ENCODE assay signal across 1 cellular context in genomic region chr9:131977074-131977838, GRCh38.
TF ChIP-seq lines count a peak whose summit lies in the region.

No MANE protein-coding gene starts in this region.

TF ChIP-seq in GM23338, 12 proteins besides CTCF, POLR2A, EP300 and RAD21 (continued from another document):
- TF ChIP-seq ZNF462 (CRISPR knock-in tag; IDR thresholded peaks at IDR 0.05) (no peak), REST (IDR thresholded peaks at IDR 0.05; ENCODE audit: unreplicated experiment) (no peak), NANOG (IDR thresholded peaks at IDR 0.05; ENCODE audit: borderline replicate concordance) (no peak), POLR2AphosphoS5 (IDR thresholded peaks at IDR 0.05; ENCODE audit: low read depth) (no peak), EZH2 (IDR thresholded peaks at IDR 0.05; ENCODE audit: low read depth, unreplicated experiment) (no peak), CREB1 (CRISPR knock-in tag; IDR thresholded peaks at IDR 0.05; ENCODE audit: low read depth) (no peak), ZNF331 (CRISPR knock-in tag; IDR thresholded peaks at IDR 0.05; ENCODE audit: low read depth) (no peak), EZH2phosphoT487 (IDR thresholded peaks at IDR 0.05; ENCODE audit: unreplicated experiment) (no peak), STAT1 (IDR thresholded peaks at IDR 0.05; ENCODE audit: unreplicated experiment) (no peak), ZNF114 (CRISPR knock-in tag; IDR thresholded peaks at IDR 0.05) (no peak)
- TF ChIP-seq, protein P1, sequence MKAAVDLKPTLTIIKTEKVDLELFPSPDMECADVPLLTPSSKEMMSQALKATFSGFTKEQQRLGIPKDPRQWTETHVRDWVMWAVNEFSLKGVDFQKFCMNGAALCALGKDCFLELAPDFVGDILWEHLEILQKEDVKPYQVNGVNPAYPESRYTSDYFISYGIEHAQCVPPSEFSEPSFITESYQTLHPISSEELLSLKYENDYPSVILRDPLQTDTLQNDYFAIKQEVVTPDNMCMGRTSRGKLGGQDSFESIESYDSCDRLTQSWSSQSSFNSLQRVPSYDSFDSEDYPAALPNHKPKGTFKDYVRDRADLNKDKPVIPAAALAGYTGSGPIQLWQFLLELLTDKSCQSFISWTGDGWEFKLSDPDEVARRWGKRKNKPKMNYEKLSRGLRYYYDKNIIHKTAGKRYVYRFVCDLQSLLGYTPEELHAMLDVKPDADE (IDR thresholded peaks at IDR 0.05), result no peak
